ENCODE assay signal across 9 cellular contexts in the genomic region with DNA sequence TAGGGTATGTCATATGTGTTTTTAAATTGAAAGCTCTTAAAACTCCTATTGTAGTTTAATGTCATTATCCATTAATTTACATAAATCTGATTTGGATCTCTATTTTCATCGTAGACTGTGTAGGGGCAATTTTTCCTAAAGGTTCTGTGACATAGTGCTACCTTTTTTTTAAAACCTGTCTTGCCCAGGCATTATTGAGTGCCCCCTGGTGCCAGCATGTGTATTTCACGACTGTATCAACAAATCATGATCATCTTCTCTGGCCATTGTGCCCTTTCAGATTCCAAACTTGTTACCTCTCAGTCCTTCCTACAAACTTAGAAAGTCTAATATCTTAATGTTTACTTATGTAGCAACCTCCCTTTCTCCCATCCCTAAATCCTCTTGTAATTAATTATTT.
DNase-seq lines count a peak whose midpoint lies in the region; ATAC-seq and TF ChIP-seq lines count a peak whose summit lies in the region.
"Had no signal": no experiment of that assay in that cellular context is flagged by ENCODE, and none has a peak within 500 bp of the region (broad histone marks: within the 10 kb centered on the region; RNA-seq: fewer than 3 reads in every experiment).

No MANE protein-coding gene starts in this region.

- H2AFZ ChIP-seq in DND-41 (ENCODE audit: low read depth, low read length): no peak overlapping the region

- H3K4me2 ChIP-seq in DND-41 (ENCODE audit: insufficient read depth, low read length) (no peak overlapping the region), mesendoderm (ENCODE audit: low read length) (no peak overlapping the region)

- no peak overlapping the region for H3K56ac ChIP-seq in mesendoderm (ENCODE audit: low read length)

- no peak overlapping the region for H3K9ac ChIP-seq in DND-41 (ENCODE audit: low read depth, low read length)
- H3K9ac ChIP-seq in mesendoderm (ENCODE audit: low read length): no peak overlapping the region

- peak; percentile 57 for TF ChIP-seq CTCF in DND-41 (IDR thresholded peaks at IDR 0.05; ENCODE audit: borderline replicate concordance, extremely low read depth, low read length, poor library complexity, severe bottlenecking)

- H3K18ac ChIP-seq in mesendoderm (ENCODE audit: low read length): no peak overlapping the region

- no peak overlapping the region for H2AK5ac ChIP-seq in mesendoderm (ENCODE audit: low read length)

- in situ Hi-C loops in KBM-7 (cut with MboI; ENCODE audit: low pct_unique_long_range_greater_than_20kb, low sequenced_read_pairs): no loop called here

- no peak overlapping the region for H2BK120ac ChIP-seq in mesendoderm (ENCODE audit: low read depth, low read length)

- no CpG with 5 or more reads among the region's 2 CpGs for WGBS in mesendoderm (ENCODE audit: extremely low coverage, insufficient coverage, low lambda C conversion rate)

- H4K5ac ChIP-seq in mesendoderm (ENCODE audit: low read length): no peak overlapping the region

- H3K4me1 ChIP-seq in DND-41 (ENCODE audit: insufficient read depth, low read length) (no peaks in the 10 kb centered on the region), mesendoderm (ENCODE audit: control insufficient read depth, low read depth, low read length) (no peaks in the 10 kb centered on the region)

- ATAC-seq in DND-41 (ENCODE audit: insufficient read depth, low read depth) (no peak), GM21526 (IDR thresholded peaks at IDR 0.05; ENCODE audit: low FRiP score, unreplicated experiment) (no peak), HG03159 (IDR thresholded peaks at IDR 0.05; ENCODE audit: unreplicated experiment) (no peak)

- no peak overlapping the region for H3K4ac ChIP-seq in mesendoderm (ENCODE audit: low read depth, low read length)

- H3K36me3 ChIP-seq in DND-41 (ENCODE audit: insufficient read depth, low read length) (peaks cover 57% of the 10 kb centered on the region), mesendoderm (ENCODE audit: control insufficient read depth, insufficient read depth, low read length) (no peaks in the 10 kb centered on the region)

- H2BK15ac ChIP-seq in mesendoderm (replicated peaks; ENCODE audit: low read depth): no peak overlapping the region

- peak; percentile 35 for DNase-seq in DND-41
- DNase-seq in KBM-7: peak; percentile 25
- peak; percentile 24 for DNase-seq in activated naive CD4-positive, alpha-beta T cell treated with anti-CD3 and anti-CD28 coated beads, Interleukin-2, amount 50 U/mL, for 16 hours
- DNase-seq in mesendoderm: peak; percentile 50
- no peak for DNase-seq in medulla oblongata (ENCODE audit: extremely low spot score)
- DNase-seq in NCI-H2107 (lab: John Stamatoyannopoulos, UW): no peak

- H4K8ac ChIP-seq in mesendoderm (ENCODE audit: low read depth, low read length): no peak overlapping the region

- no peaks in the 10 kb centered on the region for H3K79me1 ChIP-seq in mesendoderm (ENCODE audit: low read length)

- no peaks in the 10 kb centered on the region for H4K20me1 ChIP-seq in DND-41 (ENCODE audit: insufficient read depth, low read length)

- H3K4me3 ChIP-seq in DND-41 (ENCODE audit: low read depth in 1 of 2, low read length in 2 of 2): no peak overlapping the region
- no peak overlapping the region for H3K4me3 ChIP-seq in mesendoderm (ENCODE audit: low read length)
- H3K4me3 ChIP-seq: SK-N-MC had no signal

- no peaks in the 10 kb centered on the region for H3K27me3 ChIP-seq in DND-41 (ENCODE audit: insufficient read depth, low read length, poor library complexity)
- H3K27me3 ChIP-seq in mesendoderm (ENCODE audit: insufficient read depth, low read length, poor library complexity): no peaks in the 10 kb centered on the region

- no peaks in the 10 kb centered on the region for H3K79me2 ChIP-seq in DND-41 (ENCODE audit: insufficient read depth, low read length)
- no peaks in the 10 kb centered on the region for H3K79me2 ChIP-seq in mesendoderm (ENCODE audit: control insufficient read depth, insufficient read depth, low read length)

- H3K27ac ChIP-seq in DND-41 (ENCODE audit: low read length) (no peak overlapping the region), mesendoderm (ENCODE audit: low read depth, low read length) (no peak overlapping the region)
- H3K27ac ChIP-seq: SK-N-MC had no signal

- H3K23ac ChIP-seq in mesendoderm (ENCODE audit: low read length): no peak overlapping the region

- no peak overlapping the region for H2BK5ac ChIP-seq in mesendoderm (ENCODE audit: low read length)

- H3K9me3 ChIP-seq in DND-41 (ENCODE audit: insufficient read depth, low read length, severe bottlenecking): no peaks in the 10 kb centered on the region

Comparison
In these comparisons a context has a peak if more than half of its experiments do, and no peak if none do; other contexts are left out.
1. DNase-seq: peak in DND-41 (single experiment), KBM-7 (single experiment), activated naive CD4-positive, alpha-beta T cell treated with anti-CD3 and anti-CD28 coated beads, Interleukin-2, amount 50 U/mL, for 16 hours (single experiment) and mesendoderm (single experiment); none in medulla oblongata (single experiment) and NCI-H2107 (single experiment).